Comparison of ENCODE assay signal across 14 cellular contexts in genomic region chr2:20182241-20182931, GRCh38. TPM values are rescaled to one million over a fixed set of nuclear protein-coding genes. Genes with fewer than 3 reads are reported as not detected.
DNase-seq lines count a peak whose midpoint lies in the region; ATAC-seq and TF ChIP-seq lines count a peak whose summit lies in the region.
"Had no signal": no experiment of that assay in that cellular context is flagged by ENCODE, and none has a peak within 500 bp of the region (broad histone marks: within the 10 kb centered on the region; RNA-seq: fewer than 3 reads in every experiment).

No MANE protein-coding gene starts in this region.

- ATAC-seq in sciatic nerve = no peak
- ATAC-seq: pancreas had no signal

- WGBS in stomach, 5 donors = 60 to 75% (median 62%) methylated on average over 16 of the region's 16 CpGs

- no peak for TF ChIP-seq POLR2A in stomach (IDR thresholded peaks at IDR 0.05)

- H3K4me1 ChIP-seq in SJSA1 (replicated peaks) = peaks cover 50% of the 10 kb centered on the region
- H3K4me1 ChIP-seq in stomach = peaks cover 33 to 78% (median 51%) of the 10 kb centered on the region in 4 donors

- H3K4me3 Mint-ChIP-seq in endothelial cell (ENCODE audit: unreplicated experiment) = no peak overlapping the region

- DNase-seq in H7 (peak; percentile 21), SJSA1 (ENCODE audit: low read depth in 1 of 2, low spot score in 2 of 2) (peak; percentile 28 to 71), fibroblast of the aortic adventitia (ENCODE audit: low read depth) (peak; percentile 78), stomach (peak; percentile 95), NCI-H1694 treated with DMSO at 0.1 percent for 48 hours (lab: John Stamatoyannopoulos, UW) (no peak), endothelial cell (ENCODE audit: low spot score) (no peak), sciatic nerve (ENCODE audit: low spot score) (no peak)
- no peak for DNase-seq in stimulated activated CD4-positive, alpha-beta T cell treated with anti-CD3 and anti-CD28 coated beads, Interleukin-4, amount 100 ng/mL, for 4 hours
- DNase-seq: activated CD4-positive, alpha-beta T cell treated with anti-CD3 and anti-CD28 coated beads for 1 hour; activated effector memory CD4-positive, alpha-beta T cell treated with anti-CD3 and anti-CD28 coated beads, Interleukin-2, amount 50 U/mL, for 16 hours; DMS53; islet precursor cell; MV-4-11 had no signal

- no peak for TF ChIP-seq CTCF in fibroblast of the aortic adventitia (IDR thresholded peaks at IDR 0.05; ENCODE audit: insufficient read depth, low read length)
- TF ChIP-seq CTCF in stomach (IDR thresholded peaks at IDR 0.05) = no peak
- no peak for TF ChIP-seq CTCF in endothelial cell (IDR thresholded peaks at IDR 0.05; ENCODE audit: unreplicated experiment)

- H3K36me3 ChIP-seq in H7 (replicated peaks; ENCODE audit: control insufficient read depth, insufficient read depth, low read length) = no peaks in the 10 kb centered on the region
- no peaks in the 10 kb centered on the region for H3K36me3 ChIP-seq in SJSA1
- no peaks in the 10 kb centered on the region for H3K36me3 ChIP-seq in stomach
- H3K36me3 ChIP-seq: pancreas had no signal

- H3K27me3 ChIP-seq in H7 (ENCODE audit: control insufficient read depth, insufficient read depth, low read length) (no peaks in the 10 kb centered on the region), SJSA1 (replicated peaks) (no peaks in the 10 kb centered on the region), stomach (no peaks in the 10 kb centered on the region)
- H3K27me3 ChIP-seq: pancreas had no signal

- H3K4me3 ChIP-seq in H7 (ENCODE audit: insufficient read depth, low read depth, low read length) = no peak overlapping the region
- H3K4me3 ChIP-seq in SJSA1 = no peak overlapping the region
- no peak overlapping the region for H3K4me3 ChIP-seq in fibroblast of the aortic adventitia (ENCODE audit: low read depth, low read length)
- no peak overlapping the region for H3K4me3 ChIP-seq in stomach
- H3K4me3 ChIP-seq: pancreas had no signal

- no peaks in the 10 kb centered on the region for H3K9me3 Mint-ChIP-seq in endothelial cell (ENCODE audit: unreplicated experiment)

- peaks cover 9% of the 10 kb centered on the region for H3K4me1 Mint-ChIP-seq in endothelial cell (ENCODE audit: unreplicated experiment)

- intact Hi-C loops in stomach (cut with DNase I; ENCODE audit: low total_unique reads) (no loop called here), sciatic nerve (cut with DNase I) (no loop called here)

- TF ChIP-seq EP300 in stomach (IDR thresholded peaks at IDR 0.05) = no peak

- no peak overlapping the region for H3K27ac Mint-ChIP-seq in endothelial cell (ENCODE audit: unreplicated experiment)

- H3K36me3 Mint-ChIP-seq in endothelial cell (ENCODE audit: low read depth, unreplicated experiment) = no peaks in the 10 kb centered on the region

- peaks cover 6% of the 10 kb centered on the region for H3K27me3 Mint-ChIP-seq in endothelial cell (ENCODE audit: unreplicated experiment)

- H3K9me3 ChIP-seq in SJSA1 (replicated peaks) = no peaks in the 10 kb centered on the region
- no peaks in the 10 kb centered on the region for H3K9me3 ChIP-seq in stomach
- H3K9me3 ChIP-seq: pancreas had no signal

- H3K27ac ChIP-seq in SJSA1 (no peak overlapping the region), stomach (peak overlapping the region; percentile 48 to 89 (median 70))
- H3K27ac ChIP-seq: pancreas had no signal

RNA-seq across cellular contexts. Expression of gene SDC1, which starts 42.5 kb away (rescaled TPM):
- 27.2 and 38.5 TPM in 2 replicates for total RNA-seq in H7 (2014; rRNA removed; shearing (Covaris generic))
- 75.2 and 117 TPM in 2 replicates for total RNA-seq in SJSA1 (2014; rRNA removed; shearing (Covaris generic))
- total RNA-seq in fibroblast of the aortic adventitia (ENCODE audit: low replicate concordance) (4.6 and 13.0 TPM in 2 replicates), stomach (100 to 1,000 TPM in 1 of 5 donors, 10 to 100 TPM in 4; 21.0 to 140 (median 57.5) TPM), endothelial cell (ENCODE audit: unreplicated experiment) (3.6 TPM), sciatic nerve (0.98 TPM)
- 10 to 100 TPM; 16.0 to 82.9 (median 32.5) TPM for polyA plus RNA-seq in stomach

Comparison
In these comparisons a context has a peak if more than half of its experiments do, and no peak if none do; other contexts are left out.
1. DNase-seq: peak in H7 (single experiment), SJSA1 (2 of 2), fibroblast of the aortic adventitia (single experiment) and stomach (single experiment); none in NCI-H1694 treated with DMSO at 0.1 percent for 48 hours (single experiment), endothelial cell (single experiment), sciatic nerve (single experiment) and stimulated activated CD4-positive, alpha-beta T cell treated with anti-CD3 and anti-CD28 coated beads, Interleukin-4, amount 100 ng/mL, for 4 hours (0 of 2).